ENCODE assay signal across 8 cellular contexts in genomic region chr3:44509985-44510360, GRCh38. TPM values are rescaled to one million over a fixed set of nuclear protein-coding genes. Genes with fewer than 3 reads are reported as not detected.
DNase-seq lines count a peak whose midpoint lies in the region; ATAC-seq and TF ChIP-seq lines count a peak whose summit lies in the region.

No MANE protein-coding gene starts in this region.

- H3K27ac ChIP-seq in heart left ventricle (peak overlapping the region; percentile 49 to 94 (median 89)), cingulate gyrus (ENCODE audit: low read depth, low read length) (peak overlapping the region; percentile 65), mesodermal cell (ENCODE audit: low read depth, low read length, severe bottlenecking) (peak overlapping the region; percentile 94)

- H3K4me3 ChIP-seq in heart left ventricle: peak overlapping the region; percentile 74 to 99 (median 92)
- H3K4me3 ChIP-seq in NT2/D1 (ENCODE audit: insufficient read length, low read depth): peak overlapping the region; percentile 73
- H3K4me3 ChIP-seq in mesodermal cell (ENCODE audit: extremely low read depth, insufficient read depth, low read length, poor library complexity, severe bottlenecking): peak overlapping the region; percentile 93

- WGBS in heart left ventricle, 4 donors: 0 to 1% (median 0%) methylated on average over 6 of the region's 6 CpGs
- WGBS in mesodermal cell (ENCODE audit: insufficient coverage in 2 of 2), 2 experiments: 0% methylated on average over 2 to 4 of the region's 6 CpGs

- ATAC-seq in heart left ventricle: peak in 1 of 4 donors; percentile 5
- ATAC-seq in left ventricle myocardium superior: no peak
- peak; percentile 45 for ATAC-seq in HG02852 (IDR thresholded peaks at IDR 0.05; ENCODE audit: unreplicated experiment)

- TF ChIP-seq CTCF in heart left ventricle (IDR thresholded peaks at IDR 0.05): no peak

- H3K9me3 ChIP-seq in heart left ventricle (peaks cover 0 to 9% (median 0%) of the 10 kb centered on the region in 12 donors), NT2/D1 (ENCODE audit: insufficient read depth, low read length) (no peaks in the 10 kb centered on the region; the same call in 1 of the 2 replicates), mesodermal cell (ENCODE audit: control insufficient read depth, low read length) (peaks cover 3% of the 10 kb centered on the region)

- H3K9ac ChIP-seq in NT2/D1 (ENCODE audit: insufficient read length, low read depth): peak overlapping the region; percentile 81

- H3K27me3 ChIP-seq in heart left ventricle (no peaks in the 10 kb centered on the region), NT2/D1 (ENCODE audit: insufficient read depth, insufficient read length) (no peaks in the 10 kb centered on the region)

- peaks cover 0 to 29% (median 14%) of the 10 kb centered on the region in 12 donors for H3K4me1 ChIP-seq in heart left ventricle
- peaks cover 5% of the 10 kb centered on the region for H3K4me1 ChIP-seq in NT2/D1 (ENCODE audit: insufficient read depth, insufficient read length)
- H3K4me1 ChIP-seq in mesodermal cell (ENCODE audit: control insufficient read depth, insufficient read depth, low read length, poor library complexity, severe bottlenecking): no peaks in the 10 kb centered on the region

- intact Hi-C loops in heart left ventricle (cut with DNase I): loop anchor here in 6 of 10 donors (1.0 to 10.0 kb wide), 6 partner anchors 33 to 185 kb away; partner anchors contain the start of genes TCAIM (in 5 of the 6), ZNF197 (in 1 of the 6) and ZNF445 (in 1 of the 6)
- intact Hi-C loops in left ventricle myocardium superior (cut with micrococcal nuclease): no loop called here

- TF ChIP-seq POLR2A in heart left ventricle (IDR thresholded peaks at IDR 0.05): no peak

- peaks cover 0 to 10% (median 0%) of the 10 kb centered on the region in 9 donors for H3K36me3 ChIP-seq in heart left ventricle
- H3K36me3 ChIP-seq in NT2/D1 (ENCODE audit: insufficient read depth, insufficient read length, low read length): peaks cover 4% of the 10 kb centered on the region
- H3K36me3 ChIP-seq in mesodermal cell (ENCODE audit: control insufficient read depth, insufficient read depth, low read length): peaks cover 15% of the 10 kb centered on the region

- no peak for DNase-seq in heart left ventricle
- no peak for DNase-seq in left ventricle myocardium superior
- no peak for DNase-seq in NT2/D1 (ENCODE audit: low read depth, low spot score)
- no peak for DNase-seq in activated CD4-positive, CD25-positive, alpha-beta regulatory T cell treated with anti-CD3 and anti-CD28 coated beads, Interleukin-2, amount 50 U/mL, for 72 hours
- no peak for DNase-seq in activated CD4-positive, alpha-beta T cell treated with anti-CD3 and anti-CD28 coated beads, Interleukin-2, amount 50 U/mL, for 1 hour

RNA-seq across cellular contexts. Expression of gene ZNF445, which starts 32.5 kb away (rescaled TPM):
- total RNA-seq in heart left ventricle (10 to 100 TPM in 7 of 9 donors, 1 to 10 TPM in 2; 5.7 to 19.9 (median 12.3) TPM), left ventricle myocardium superior (12.1 TPM)
- 1 to 10 TPM; 4.9 to 5.4 TPM for polyA plus RNA-seq in heart left ventricle
- 11.2 TPM for polyA plus RNA-seq in mesodermal cell (2013, experiment 1 of 2)
- polyA plus RNA-seq in mesodermal cell (2013, experiment 2 of 2): 9.2 TPM

RNA-seq across cellular contexts. Expression of gene ZKSCAN7, which starts 45.0 kb away (rescaled TPM):
- total RNA-seq in heart left ventricle: 1 to 10 TPM; 1.2 to 3.7 (median 2.3) TPM
- 1 to 10 TPM; 1.3 to 2.1 TPM for polyA plus RNA-seq in heart left ventricle
- 1.8 TPM for total RNA-seq in left ventricle myocardium superior
- 9.0 TPM for polyA plus RNA-seq in mesodermal cell (2013, experiment 1 of 2)
- 7.0 TPM for polyA plus RNA-seq in mesodermal cell (2013, experiment 2 of 2)
